ENCODE assay signal across 19 cellular contexts in genomic region chr2:62587616-62588015, GRCh38.
DNase-seq lines count a peak whose midpoint lies in the region; ATAC-seq, FAIRE-seq and TF ChIP-seq lines count a peak whose summit lies in the region.
"Had no signal": no experiment of that assay in that cellular context is flagged by ENCODE, and none has a peak within 500 bp of the region (broad histone marks: within the 10 kb centered on the region; RNA-seq: fewer than 3 reads in every experiment).

No MANE protein-coding gene starts in this region.

- no peaks in the 10 kb centered on the region for H3K9me1 ChIP-seq in keratinocyte (ENCODE audit: control insufficient read depth, extremely low read depth, insufficient read depth, low read length)

- ATAC-seq in HG02571 (IDR thresholded peaks at IDR 0.05; ENCODE audit: unreplicated experiment): no peak
- ATAC-seq in GM18498 (IDR thresholded peaks at IDR 0.05; ENCODE audit: unreplicated experiment): no peak
- ATAC-seq: K562 had no signal

- dilution Hi-C loops in keratinocyte (cut with MboI; ENCODE audit: extremely low pct_ligation_motif_present, low sequenced_read_pairs): no loop called here

- FAIRE-seq in keratinocyte (lab: Jason Lieb, UNC): no peak
- FAIRE-seq: K562 had no signal

- no peaks in the 10 kb centered on the region for H4K20me1 ChIP-seq in keratinocyte (ENCODE audit: control insufficient read depth, extremely low read depth, insufficient read depth, low read length)
- H4K20me1 ChIP-seq: BLaER1 treated with 17β-estradiol and CSF1 and Interleukin-3, amounts not matched to agents 10 nM and 100 nM had no signal

- H3K27ac ChIP-seq in keratinocyte (ENCODE audit: control insufficient read depth, insufficient read depth, low read length): no peak overlapping the region
- H3K27ac ChIP-seq in tibial nerve: peak overlapping the region; percentile 59 to 91 (median 67)
- H3K27ac ChIP-seq: BLaER1 treated with 17β-estradiol and CSF1 and Interleukin-3, amounts not matched to agents 10 nM and 100 nM; Peyer's patch had no signal

- H3K9me3 ChIP-seq in keratinocyte (ENCODE audit: control insufficient read depth, low read depth, low read length) (peaks cover 3% of the 10 kb centered on the region), tibial nerve (no peaks in the 10 kb centered on the region)
- H3K9me3 ChIP-seq: Caco-2, Peyer's patch had no signal

- no peaks in the 10 kb centered on the region for H3K27me3 ChIP-seq in keratinocyte (ENCODE audit: control insufficient read depth, extremely low read depth, insufficient read depth, low read length)
- no peaks in the 10 kb centered on the region for H3K27me3 ChIP-seq in tibial nerve
- H3K27me3 ChIP-seq: BLaER1 treated with 17β-estradiol and CSF1 and Interleukin-3, amounts not matched to agents 10 nM and 100 nM; Peyer's patch had no signal

- TF ChIP-seq POLR2A in tibial nerve (IDR thresholded peaks at IDR 0.05): no peak

- H2AFZ ChIP-seq in keratinocyte (ENCODE audit: control insufficient read depth, low read length): peak overlapping the region; percentile 35

- no peak overlapping the region for H3K9ac ChIP-seq in keratinocyte (ENCODE audit: control insufficient read depth, extremely low read depth, insufficient read depth, low read length)
- H3K9ac ChIP-seq: BLaER1 treated with 17β-estradiol and CSF1 and Interleukin-3, amounts not matched to agents 10 nM and 100 nM had no signal

- no peak for TF ChIP-seq CTCF in keratinocyte (optimal IDR thresholded peaks at IDR 0.05 in 1 of 3, IDR thresholded peaks at IDR 0.05 in 1 of 3, conservative IDR thresholded peaks at IDR 0.05 in 1 of 3; ENCODE audit: extremely low read depth in 1 of 3, insufficient read depth in 2 of 3, low read length in 3 of 3)
- TF ChIP-seq CTCF in tibial nerve (IDR thresholded peaks at IDR 0.05): no peak

- DNase-seq in NCI-H2171 treated with DMSO at 0.1 percent for 48 hours (lab: John Stamatoyannopoulos, UW): peak; percentile 7
- no peak for DNase-seq in NCI-H2171 (lab: John Stamatoyannopoulos, UW)
- DNase-seq in NCI-H82 treated with DMSO at 0.1 percent for 48 hours (lab: John Stamatoyannopoulos, UW; ENCODE audit: unreplicated experiment): peak; percentile 84
- no peak for DNase-seq in keratinocyte (ENCODE audit: low read depth, low spot score)
- no peak for DNase-seq in tibial nerve (ENCODE audit: low spot score in 2 of 2)
- no peak for DNase-seq in T-helper 2 cell
- DNase-seq: 8988T; Caco-2; CD4-positive, alpha-beta memory T cell; GOT3; NCI-H1105 treated with DMSO at 0.1 percent for 48 hours; NCI-H2029 treated with DMSO at 0.1 percent for 48 hours; NCI-H446; Peyer's patch; T-helper 1 cell had no signal

- H3K4me3 ChIP-seq in keratinocyte (ENCODE audit: control insufficient read depth in 2 of 3, extremely low read depth in 1 of 3, insufficient read depth in 2 of 3, low read depth in 1 of 3, low read length in 3 of 3): no peak overlapping the region
- no peak overlapping the region for H3K4me3 ChIP-seq in tibial nerve
- H3K4me3 ChIP-seq: BLaER1 treated with 17β-estradiol and CSF1 and Interleukin-3, amounts not matched to agents 10 nM and 100 nM; K562; Peyer's patch had no signal

- 66 to 67% methylated on average over 4 of the region's 4 CpGs for WGBS in tibial nerve, 2 donors

- TF ChIP-seq EP300 in tibial nerve (IDR thresholded peaks at IDR 0.05): no peak

- H3K79me2 ChIP-seq in keratinocyte (ENCODE audit: control insufficient read depth, insufficient read depth, low read length): no peaks in the 10 kb centered on the region

- H3K4me1 ChIP-seq in keratinocyte (ENCODE audit: control insufficient read depth, extremely low read depth, insufficient read depth, low read length) (peaks cover 11% of the 10 kb centered on the region), tibial nerve (peaks cover 0 to 45% (median 15%) of the 10 kb centered on the region in 4 donors)
- H3K4me1 ChIP-seq: BLaER1 treated with 17β-estradiol and CSF1 and Interleukin-3, amounts not matched to agents 10 nM and 100 nM; Caco-2; Peyer's patch had no signal

- H3K36me3 ChIP-seq in keratinocyte (ENCODE audit: control insufficient read depth in 2 of 2, extremely low read depth in 1 of 2, insufficient read depth in 2 of 2, low read length in 2 of 2) (no peaks in the 10 kb centered on the region), tibial nerve (no peaks in the 10 kb centered on the region)
- H3K36me3 ChIP-seq: BLaER1 treated with 17β-estradiol and CSF1 and Interleukin-3, amounts not matched to agents 10 nM and 100 nM; Peyer's patch had no signal

- no peak overlapping the region for H3K4me2 ChIP-seq in keratinocyte (ENCODE audit: control insufficient read depth, extremely low read depth, insufficient read depth, low read depth, low read length)
- H3K4me2 ChIP-seq: BLaER1 treated with 17β-estradiol and CSF1 and Interleukin-3, amounts not matched to agents 10 nM and 100 nM had no signal

Comparison
In these comparisons a context has a peak if more than half of its experiments do, and no peak if none do; other contexts are left out.
1. DNase-seq: peak in NCI-H2171 treated with DMSO at 0.1 percent for 48 hours (single experiment) and NCI-H82 treated with DMSO at 0.1 percent for 48 hours (single experiment); none in NCI-H2171 (single experiment), keratinocyte (single experiment), tibial nerve (0 of 2) and T-helper 2 cell (0 of 5).